Comparison of ENCODE assay signal across 19 cellular contexts in the genomic region with DNA sequence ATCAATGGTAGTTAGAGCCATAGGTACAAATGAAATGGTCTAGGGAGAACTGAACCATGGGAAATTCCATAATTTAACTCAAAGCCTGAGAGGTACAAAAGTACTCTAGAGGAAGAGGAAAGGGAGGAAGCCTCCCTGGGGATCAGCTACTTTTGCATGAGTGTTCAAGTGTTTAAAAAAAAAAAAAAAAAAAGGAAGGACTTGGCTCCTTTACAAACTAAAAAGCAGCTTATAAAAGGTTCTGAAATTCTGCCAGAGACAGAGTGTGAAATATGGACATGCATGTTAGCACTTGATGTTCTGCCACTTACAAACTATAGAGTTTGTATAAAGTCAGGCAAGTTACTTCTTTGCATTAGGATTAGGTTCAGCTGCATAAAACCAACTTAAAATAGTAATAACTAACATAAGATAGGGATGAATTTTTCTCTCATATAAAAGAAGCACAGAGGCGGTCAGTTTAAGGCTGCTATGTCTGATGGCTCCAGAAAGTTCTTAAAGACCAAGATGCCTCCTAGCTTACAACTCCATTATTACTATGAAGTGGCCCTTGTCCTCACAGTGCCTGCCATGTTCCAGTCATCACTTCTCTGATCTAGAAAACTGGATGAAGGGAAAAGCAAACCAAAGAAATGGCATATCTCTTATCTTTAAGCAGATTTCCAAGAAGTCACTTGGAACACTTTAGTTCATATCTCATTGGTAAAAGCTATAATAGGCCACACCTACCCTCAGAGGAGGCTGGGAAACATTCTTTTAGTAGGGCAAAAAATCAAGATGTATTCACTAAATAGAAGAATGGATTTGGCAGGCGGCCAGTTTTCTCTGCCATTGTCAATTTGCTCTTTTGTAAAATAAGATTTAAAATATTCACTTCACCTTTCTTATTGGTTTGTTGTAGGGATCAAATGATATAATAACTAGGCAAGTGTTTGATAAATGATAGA.
DNase-seq lines count a peak whose midpoint lies in the region; ATAC-seq lines count a peak whose summit lies in the region.
"Had no signal": no experiment of that assay in that cellular context is flagged by ENCODE, and none has a peak within 500 bp of the region (broad histone marks: within the 10 kb centered on the region; RNA-seq: fewer than 3 reads in every experiment).

No MANE protein-coding gene starts in this region.

- no peak overlapping the region for H3K4me3 ChIP-seq in skeletal muscle cell (ENCODE audit: low read depth, low read length)
- H3K4me3 ChIP-seq: breast epithelium, SJCRH30 had no signal

- H3K27ac ChIP-seq in angular gyrus (ENCODE audit: low read depth, low read length) = peak overlapping the region; percentile 81
- H3K27ac ChIP-seq: breast epithelium, SJCRH30 had no signal

- DNase-seq in LHCN-M2 (ENCODE audit: low read depth) (peak; percentile 59), fibroblast of the conjunctiva (ENCODE audit: low read depth) (peak; percentile 59), skeletal muscle cell (ENCODE audit: low read depth) (peak; percentile 38), NCI-H2029 treated with DMSO at 0.1 percent for 48 hours (lab: John Stamatoyannopoulos, UW) (no peak), DMS 273 treated with DMSO at 0.1 percent for 48 hours (lab: John Stamatoyannopoulos, UW) (no peak), NCI-H774 (lab: John Stamatoyannopoulos, UW) (no peak)
- DNase-seq: activated CD4-positive, alpha-beta T cell treated with anti-CD3 and anti-CD28 coated beads for 48 hours; activated naive CD4-positive, alpha-beta T cell treated with anti-CD3 and anti-CD28 coated beads, Interleukin-2, amount 50 U/mL, for 16 hours; effector memory CD8-positive, alpha-beta T cell; H9; immature natural killer cell; NCI-H2171; occipital lobe; SJCRH30; stimulated activated naive CD8-positive, alpha-beta T cell treated with anti-CD3 and anti-CD28 coated beads, Interleukin-15, Interleukin-2, amounts not matched to agents 100 U/mL and 50 U/mL, for 24 hours; T-helper 9 cell had no signal

- no peak for ATAC-seq in GM21390 (IDR thresholded peaks at IDR 0.05; ENCODE audit: unreplicated experiment)
- ATAC-seq: effector memory CD8-positive, alpha-beta T cell; stimulated activated naive CD8-positive, alpha-beta T cell treated with anti-CD3 and anti-CD28 coated beads, Interleukin-15, Interleukin-2, amounts not matched to agents 100 U/mL and 50 U/mL, for 24 hours had no signal

Comparison
In these comparisons a context has a peak if more than half of its experiments do, and no peak if none do; other contexts are left out.
1. DNase-seq: peak in LHCN-M2 (single experiment), fibroblast of the conjunctiva (single experiment) and skeletal muscle cell (single experiment); none in NCI-H2029 treated with DMSO at 0.1 percent for 48 hours (single experiment), DMS 273 treated with DMSO at 0.1 percent for 48 hours (single experiment) and NCI-H774 (single experiment).